ENCODE assay signal across 18 cellular contexts in the genomic region with DNA sequence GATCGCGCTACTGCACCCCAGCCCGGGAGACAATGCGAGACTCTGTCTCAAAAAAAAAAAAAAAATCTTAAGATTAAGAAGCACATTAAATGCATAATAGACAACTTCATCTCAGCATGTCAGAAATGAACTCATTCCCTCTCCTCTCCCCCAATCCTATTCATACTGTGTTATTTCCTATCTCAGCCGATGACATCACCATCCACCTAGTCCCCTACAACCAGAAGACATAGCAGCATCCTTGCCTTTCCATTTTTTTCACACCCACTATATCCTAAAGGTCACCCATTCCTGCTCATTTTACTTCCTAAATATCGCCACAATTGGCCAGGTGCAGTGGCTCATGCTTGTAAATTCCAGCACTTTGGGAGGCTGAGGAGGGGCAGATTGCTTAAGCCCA.
DNase-seq lines count a peak whose midpoint lies in the region; ATAC-seq and TF ChIP-seq lines count a peak whose summit lies in the region.
"Had no signal": no experiment of that assay in that cellular context is flagged by ENCODE, and none has a peak within 500 bp of the region (broad histone marks: within the 10 kb centered on the region; RNA-seq: fewer than 3 reads in every experiment).

No MANE protein-coding gene starts in this region.

- H3K27ac ChIP-seq in HEK293 (ENCODE audit: extremely low read depth, low read depth, low read length) = no peak overlapping the region
- H3K27ac ChIP-seq: A549; BLaER1 treated with 17β-estradiol and CSF1 and Interleukin-3, amounts not matched to agents 10 nM and 100 nM; C4-2B had no signal

- CTCF ChIA-PET in HEK293 (lab: Yijun Ruan, JAX) = no interaction called here

- TF ChIP-seq CTCF in HEK293 (tag by site-specific recombination; IDR thresholded peaks at IDR 0.05) = no peak

- no peak overlapping the region for H3K4me3 Mint-ChIP-seq in stimulated activated naive CD8-positive, alpha-beta T cell treated with anti-CD3 and anti-CD28 coated beads, Interleukin-15, Interleukin-2, amounts not matched to agents 100 ng/mL and 50 ng/mL, for 24 hours
- H3K4me3 Mint-ChIP-seq in stimulated activated naive CD8-positive, alpha-beta T cell treated with anti-CD3 and anti-CD28 coated beads, Interleukin-15, amount 100 ng/mL, for 72 hours = no peak overlapping the region
- H3K4me3 Mint-ChIP-seq: B cell; CD4-positive, alpha-beta T cell; CD8-positive, alpha-beta T cell had no signal

- H3K9me3 ChIP-seq in HEK293 (ENCODE audit: control insufficient read depth, insufficient read depth, low read depth, low read length) = no peaks in the 10 kb centered on the region
- H3K9me3 ChIP-seq: A549, Caco-2 had no signal

- no peaks in the 10 kb centered on the region for H3K27me3 Mint-ChIP-seq in stimulated activated naive CD8-positive, alpha-beta T cell treated with anti-CD3 and anti-CD28 coated beads, Interleukin-15, Interleukin-2, amounts not matched to agents 100 ng/mL and 50 ng/mL, for 24 hours
- no peaks in the 10 kb centered on the region for H3K27me3 Mint-ChIP-seq in stimulated activated naive CD8-positive, alpha-beta T cell treated with anti-CD3 and anti-CD28 coated beads, Interleukin-15, amount 100 ng/mL, for 72 hours
- H3K27me3 Mint-ChIP-seq: B cell; CD4-positive, alpha-beta T cell had no signal

- POLR2A ChIA-PET in HEK293 (lab: Yijun Ruan, JAX) = no interaction called here

- no peak overlapping the region for H3K4me3 ChIP-seq in HEK293 (ENCODE audit: low read depth, low read length)
- H3K4me3 ChIP-seq: A549; BLaER1 treated with 17β-estradiol and CSF1 and Interleukin-3, amounts not matched to agents 10 nM and 100 nM had no signal

- no peaks in the 10 kb centered on the region for H3K4me1 ChIP-seq in HEK293 (ENCODE audit: control insufficient read depth, insufficient read depth, low read length)
- H3K4me1 ChIP-seq: A549; BLaER1 treated with 17β-estradiol and CSF1 and Interleukin-3, amounts not matched to agents 10 nM and 100 nM had no signal

- H3K36me3 ChIP-seq in HEK293 (ENCODE audit: control insufficient read depth in 2 of 2, insufficient read depth in 1 of 2, low read length in 2 of 2) = peaks cover 0 to 6% of the 10 kb centered on the region in 2 experiments; a peak in 1 of 3 replicates

- ATAC-seq in stimulated activated naive CD8-positive, alpha-beta T cell treated with anti-CD3 and anti-CD28 coated beads, Interleukin-15, amount 100 ng/mL, for 72 hours = no peak
- ATAC-seq in GM18870 (IDR thresholded peaks at IDR 0.05; ENCODE audit: unreplicated experiment) = no peak
- no peak for ATAC-seq in GM18861 (IDR thresholded peaks at IDR 0.05; ENCODE audit: unreplicated experiment)
- ATAC-seq: A549; CD8-positive, alpha-beta T cell had no signal

- peaks cover 15% of the 10 kb centered on the region for H3K36me3 Mint-ChIP-seq in stimulated activated naive CD8-positive, alpha-beta T cell treated with anti-CD3 and anti-CD28 coated beads, Interleukin-15, Interleukin-2, amounts not matched to agents 100 ng/mL and 50 ng/mL, for 24 hours (ENCODE audit: low read depth)

- H3K4me1 Mint-ChIP-seq in stimulated activated naive CD8-positive, alpha-beta T cell treated with anti-CD3 and anti-CD28 coated beads, Interleukin-15, Interleukin-2, amounts not matched to agents 100 ng/mL and 50 ng/mL, for 24 hours (ENCODE audit: low read depth) = no peaks in the 10 kb centered on the region
- no peaks in the 10 kb centered on the region for H3K4me1 Mint-ChIP-seq in stimulated activated naive CD8-positive, alpha-beta T cell treated with anti-CD3 and anti-CD28 coated beads, Interleukin-15, amount 100 ng/mL, for 72 hours

- no peaks in the 10 kb centered on the region for H3K9me3 Mint-ChIP-seq in stimulated activated naive CD8-positive, alpha-beta T cell treated with anti-CD3 and anti-CD28 coated beads, Interleukin-15, Interleukin-2, amounts not matched to agents 100 ng/mL and 50 ng/mL, for 24 hours
- H3K9me3 Mint-ChIP-seq in stimulated activated naive CD8-positive, alpha-beta T cell treated with anti-CD3 and anti-CD28 coated beads, Interleukin-15, amount 100 ng/mL, for 72 hours = no peaks in the 10 kb centered on the region
- H3K9me3 Mint-ChIP-seq: CD4-positive, alpha-beta T cell; CD8-positive, alpha-beta T cell had no signal

- DNase-seq in stimulated activated naive CD8-positive, alpha-beta T cell treated with anti-CD3 and anti-CD28 coated beads, Interleukin-15, amount 100 ng/mL, for 72 hours = no peak
- peak; percentile 4 for DNase-seq in dermis blood vessel endothelial cell
- no peak for DNase-seq in activated CD4-positive, CD25-positive, alpha-beta regulatory T cell treated with anti-CD3 and anti-CD28 coated beads, Interleukin-2, amount 50 U/mL, for 72 hours
- DNase-seq: AML-193; Caco-2; Calu3; CD4-positive, alpha-beta T cell; CD8-positive, alpha-beta T cell; DMS79 treated with DMSO at 0.1 percent for 48 hours; GF-D8 had no signal

- peak overlapping the region; percentile 22 for H3K27ac Mint-ChIP-seq in stimulated activated naive CD8-positive, alpha-beta T cell treated with anti-CD3 and anti-CD28 coated beads, Interleukin-15, Interleukin-2, amounts not matched to agents 100 ng/mL and 50 ng/mL, for 24 hours
- no peak overlapping the region for H3K27ac Mint-ChIP-seq in stimulated activated naive CD8-positive, alpha-beta T cell treated with anti-CD3 and anti-CD28 coated beads, Interleukin-15, amount 100 ng/mL, for 72 hours
- H3K27ac Mint-ChIP-seq: B cell; CD4-positive, alpha-beta T cell; CD8-positive, alpha-beta T cell had no signal

TF ChIP-seq in HEK293, 187 proteins besides CTCF, POLR2A, EP300 and RAD21:
- TF ChIP-seq, protein P1, sequence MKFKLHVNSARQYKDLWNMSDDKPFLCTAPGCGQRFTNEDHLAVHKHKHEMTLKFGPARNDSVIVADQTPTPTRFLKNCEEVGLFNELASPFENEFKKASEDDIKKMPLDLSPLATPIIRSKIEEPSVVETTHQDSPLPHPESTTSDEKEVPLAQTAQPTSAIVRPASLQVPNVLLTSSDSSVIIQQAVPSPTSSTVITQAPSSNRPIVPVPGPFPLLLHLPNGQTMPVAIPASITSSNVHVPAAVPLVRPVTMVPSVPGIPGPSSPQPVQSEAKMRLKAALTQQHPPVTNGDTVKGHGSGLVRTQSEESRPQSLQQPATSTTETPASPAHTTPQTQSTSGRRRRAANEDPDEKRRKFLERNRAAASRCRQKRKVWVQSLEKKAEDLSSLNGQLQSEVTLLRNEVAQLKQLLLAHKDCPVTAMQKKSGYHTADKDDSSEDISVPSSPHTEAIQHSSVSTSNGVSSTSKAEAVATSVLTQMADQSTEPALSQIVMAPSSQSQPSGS (tag by site-specific recombination; IDR thresholded peaks at IDR 0.05; ENCODE audit: low read depth) = peak; percentile 85
- TF ChIP-seq, protein P2, sequence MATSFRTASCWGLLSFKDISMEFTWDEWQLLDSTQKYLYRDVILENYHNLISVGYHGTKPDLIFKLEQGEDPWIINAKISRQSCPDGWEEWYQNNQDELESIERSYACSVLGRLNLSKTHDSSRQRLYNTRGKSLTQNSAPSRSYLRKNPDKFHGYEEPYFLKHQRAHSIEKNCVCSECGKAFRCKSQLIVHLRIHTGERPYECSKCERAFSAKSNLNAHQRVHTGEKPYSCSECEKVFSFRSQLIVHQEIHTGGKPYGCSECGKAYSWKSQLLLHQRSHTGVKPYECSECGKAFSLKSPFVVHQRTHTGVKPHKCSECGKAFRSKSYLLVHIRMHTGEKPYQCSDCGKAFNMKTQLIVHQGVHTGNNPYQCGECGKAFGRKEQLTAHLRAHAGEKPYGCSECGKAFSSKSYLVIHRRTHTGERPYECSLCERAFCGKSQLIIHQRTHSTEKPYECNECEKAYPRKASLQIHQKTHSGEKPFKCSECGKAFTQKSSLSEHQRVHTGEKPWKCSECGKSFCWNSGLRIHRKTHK (tag by site-specific recombination; IDR thresholded peaks at IDR 0.05) = no peak
- TF ChIP-seq, protein P3, sequence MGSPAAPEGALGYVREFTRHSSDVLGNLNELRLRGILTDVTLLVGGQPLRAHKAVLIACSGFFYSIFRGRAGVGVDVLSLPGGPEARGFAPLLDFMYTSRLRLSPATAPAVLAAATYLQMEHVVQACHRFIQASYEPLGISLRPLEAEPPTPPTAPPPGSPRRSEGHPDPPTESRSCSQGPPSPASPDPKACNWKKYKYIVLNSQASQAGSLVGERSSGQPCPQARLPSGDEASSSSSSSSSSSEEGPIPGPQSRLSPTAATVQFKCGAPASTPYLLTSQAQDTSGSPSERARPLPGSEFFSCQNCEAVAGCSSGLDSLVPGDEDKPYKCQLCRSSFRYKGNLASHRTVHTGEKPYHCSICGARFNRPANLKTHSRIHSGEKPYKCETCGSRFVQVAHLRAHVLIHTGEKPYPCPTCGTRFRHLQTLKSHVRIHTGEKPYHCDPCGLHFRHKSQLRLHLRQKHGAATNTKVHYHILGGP (tag by site-specific recombination; IDR thresholded peaks at IDR 0.05) = no peak
